ENCODE assay signal across 20 cellular contexts in the genomic region with DNA sequence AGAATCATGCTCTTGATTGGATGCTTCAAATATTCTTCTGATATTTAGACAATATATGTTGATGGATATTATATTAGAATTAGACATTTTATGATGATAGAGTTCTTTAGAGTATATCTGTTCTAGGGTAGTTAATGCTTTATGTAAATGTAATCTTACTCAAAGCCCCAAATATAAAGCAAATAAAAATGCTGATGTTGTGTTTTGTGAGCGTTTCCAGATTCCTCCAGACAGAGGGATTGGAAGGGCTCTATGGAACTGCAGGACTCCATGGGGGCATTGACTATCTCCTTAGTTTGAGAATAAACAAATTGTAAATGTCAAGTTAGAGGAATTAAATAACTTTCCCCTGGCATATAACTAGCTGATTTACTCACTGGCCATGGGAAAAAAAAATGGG.
DNase-seq lines count a peak whose midpoint lies in the region; ATAC-seq, FAIRE-seq and TF ChIP-seq lines count a peak whose summit lies in the region.
"Had no signal": no experiment of that assay in that cellular context is flagged by ENCODE, and none has a peak within 500 bp of the region (broad histone marks: within the 10 kb centered on the region; RNA-seq: fewer than 3 reads in every experiment).

No MANE protein-coding gene starts in this region.

- no peak overlapping the region for H2BK5ac ChIP-seq in IMR-90 (ENCODE audit: low read depth, low read length, poor library complexity, severe bottlenecking)

- BruUV-seq in IMR-90 (replicated peaks; lab: Mats Ljungman, UMichigan) (no TSS peak), K562 (replicated peaks; lab: Mats Ljungman, UMichigan) (no TSS peak)

- intact Hi-C loops in IMR-90 (cut with micrococcal nuclease) = no loop called here
- intact Hi-C loops in K562 (cut with micrococcal nuclease) = no loop called here

- TF ChIP-seq CTCF in A549 (IDR thresholded peaks at IDR 0.05) (no peak), IMR-90 (conservative IDR thresholded peaks at IDR 0.05; ENCODE audit: low read depth, low read length) (no peak), K562 (IDR thresholded peaks at IDR 0.05 in 2 of 3, conservative IDR thresholded peaks at IDR 0.05 in 1 of 3; ENCODE audit: insufficient read depth in 2 of 3, low read depth in 1 of 3, low read length in 3 of 3) (no peak)

- CTCF ChIA-PET in A549 (lab: Yijun Ruan, JAX) (interaction anchor here (0.7 kb wide), 1 partner anchor 30 kb away, joined by 4 read pairs; no protein-coding TSS in a partner anchor), IMR-90 (lab: Yijun Ruan, JAX) (no interaction called here), K562 (lab: Yijun Ruan, JAX; ENCODE audit: low intra/inter-chr PET ratio) (no interaction called here)

- FAIRE-seq in A549 (lab: Jason Lieb, UNC) (no peak), K562 (lab: Jason Lieb, UNC) (no peak)
- FAIRE-seq: A204.1, D721Med, G401.6, GM12891, GM19239 had no signal

- no peak overlapping the region for H2AFZ ChIP-seq in IMR-90 (replicated peaks; ENCODE audit: low read length, poor library complexity)
- H2AFZ ChIP-seq in K562 (ENCODE audit: low read depth, low read length) = no peak overlapping the region
- H2AFZ ChIP-seq in GM23248 = no peak overlapping the region

- H3K56ac ChIP-seq in IMR-90 (ENCODE audit: extremely low read depth, insufficient read depth, low read length) = no peak overlapping the region

- WGBS in A549 (ENCODE audit: missing lambda C conversion rate) = 0% methylated on average over 1 of the region's 1 CpG
- no CpG with 5 or more reads among the region's 1 CpG for whole genome bisulfite sequencing in IMR-90 (ENCODE audit: extremely low coverage in 2 of 2, insufficient read length in 1 of 2), 2 experiments
- WGBS in K562 (ENCODE audit: insufficient coverage, low coverage, missing lambda C conversion rate) = 0% methylated on average over 1 of the region's 1 CpG
- 5 to 20% methylated on average over 1 of the region's 1 CpG for WGBS in GM23248 (ENCODE audit: low coverage in 1 of 2, low lambda C conversion rate in 2 of 2, missing lambda C conversion rate in 2 of 2), 2 experiments

- H3K9me2 ChIP-seq in GM23248 (ENCODE audit: insufficient read depth) = no peaks in the 10 kb centered on the region

- H3K27me3 ChIP-seq in IMR-90 (ENCODE audit: control insufficient read depth, insufficient read depth, low read length) = no peaks in the 10 kb centered on the region
- H3K27me3 ChIP-seq in K562 (ENCODE audit: control insufficient read depth in 2 of 2, insufficient read depth in 2 of 2, low read length in 2 of 2) = no peaks in the 10 kb centered on the region
- no peaks in the 10 kb centered on the region for H3K27me3 ChIP-seq in GM23248 (replicated peaks; ENCODE audit: insufficient read depth)
- H3K27me3 ChIP-seq: BLaER1 treated with 17β-estradiol and CSF1 and Interleukin-3, amounts not matched to agents 10 nM and 100 nM had no signal

- H4K8ac ChIP-seq in IMR-90 (ENCODE audit: low read depth in 2 of 2, low read length in 2 of 2) = no peak overlapping the region

- H3K9me1 ChIP-seq in IMR-90 (ENCODE audit: insufficient read depth, low read length) (no peaks in the 10 kb centered on the region), K562 (ENCODE audit: control insufficient read depth, insufficient read depth, low read length) (no peaks in the 10 kb centered on the region)

- POLR2A ChIA-PET in A549 (lab: Yijun Ruan, JAX) (no interaction called here), IMR-90 (lab: Charles Lee; ENCODE audit: unreplicated experiment) (no interaction called here), K562 (lab: Yijun Ruan, JAX) (no interaction called here)

- in situ Hi-C loops in IMR-90 (cut with MboI; ENCODE audit: low sequenced_read_pairs) (no loop called here), K562 (cut with MboI) (no loop called here), GM23248 (cut with MboI) (no loop called here)

- TF ChIP-seq RAD21 in A549 (conservative IDR thresholded peaks at IDR 0.05 in 1 of 2, IDR thresholded peaks at IDR 0.05 in 1 of 2) = no peak
- TF ChIP-seq RAD21 in IMR-90 (IDR thresholded peaks at IDR 0.05; ENCODE audit: low read length) = no peak
- no peak for TF ChIP-seq RAD21 in K562 (CRISPR knock-in tag; conservative IDR thresholded peaks at IDR 0.05 in 1 of 2, IDR thresholded peaks at IDR 0.05 in 1 of 2)

- no peak overlapping the region for H3K18ac ChIP-seq in IMR-90 (ENCODE audit: low read depth, low read length)

- no peaks in the 10 kb centered on the region for H3K36me3 ChIP-seq in IMR-90 (ENCODE audit: control insufficient read depth, insufficient read depth, low read length)
- H3K36me3 ChIP-seq in K562 (ENCODE audit: control insufficient read depth, insufficient read depth, low read length) = no peaks in the 10 kb centered on the region
- H3K36me3 ChIP-seq in GM23248 (ENCODE audit: low read depth) = no peaks in the 10 kb centered on the region
- H3K36me3 ChIP-seq: BLaER1 treated with 17β-estradiol and CSF1 and Interleukin-3, amounts not matched to agents 10 nM and 100 nM had no signal

- DNase-seq in A549 (ENCODE audit: low read depth in 1 of 2, low spot score in 1 of 2) (no peak), IMR-90 (no peak), K562 (ENCODE audit: extremely low read depth in 1 of 4, low spot score in 3 of 4) (no peak), GM23248 (no peak)
- no peak for DNase-seq in stimulated activated CD4-positive, alpha-beta T cell treated with anti-CD3 and anti-CD28 coated beads, Interleukin-1b, Interleukin-23, amount 100 ng/mL, for 48 hours
- DNase-seq: 8988T; AML-193; Caco-2; Calu3; CD4-positive, alpha-beta T cell; CD8-positive, alpha-beta T cell; DMS79 treated with DMSO at 0.1 percent for 48 hours; GF-D8 had no signal

- TF ChIP-seq EP300 in A549 (IDR thresholded peaks at IDR 0.05) (no peak), K562 (IDR thresholded peaks at IDR 0.05; ENCODE audit: low read length) (no peak)

- no peaks in the 10 kb centered on the region for H3F3A ChIP-seq in GM23248 (ENCODE audit: insufficient read depth)

- H3K4me3 ChIP-seq in A549 (no peak overlapping the region), IMR-90 (ENCODE audit: insufficient read depth, low read depth, low read length) (no peak overlapping the region), K562 (no peak overlapping the region), GM23248 (no peak overlapping the region)
- H3K4me3 ChIP-seq: BLaER1 treated with 17β-estradiol and CSF1 and Interleukin-3, amounts not matched to agents 10 nM and 100 nM had no signal

- H3K4ac ChIP-seq in IMR-90 (ENCODE audit: low read depth, low read length) = no peak overlapping the region

- dilution Hi-C loops in IMR-90 (cut with HindIII; ENCODE audit: low sequenced_read_pairs, unreplicated experiment) = no loop called here

- no peak overlapping the region for H3K4me2 ChIP-seq in A549
- H3K4me2 ChIP-seq in IMR-90 (ENCODE audit: low read depth, low read length) = no peak overlapping the region
- no peak overlapping the region for H3K4me2 ChIP-seq in K562 (ENCODE audit: insufficient read depth, low read length)
- H3K4me2 ChIP-seq in GM23248 (ENCODE audit: unreplicated experiment) = no peak overlapping the region
- H3K4me2 ChIP-seq: BLaER1 treated with 17β-estradiol and CSF1 and Interleukin-3, amounts not matched to agents 10 nM and 100 nM had no signal

- H4K5ac ChIP-seq in IMR-90 (ENCODE audit: low read depth, low read length) = no peak overlapping the region

- H3K79me1 ChIP-seq in IMR-90 (ENCODE audit: low read depth in 1 of 2, low read length in 2 of 2) = no peaks in the 10 kb centered on the region

- no peak overlapping the region for H2AK5ac ChIP-seq in IMR-90 (ENCODE audit: low read depth, low read length)

- H3K27ac ChIP-seq in A549 (no peak overlapping the region), IMR-90 (ENCODE audit: insufficient read depth, low read length) (no peak overlapping the region), K562 (ENCODE audit: extremely low read depth, low read depth, low read length) (no peak overlapping the region), GM23248 (no peak overlapping the region)
- H3K27ac ChIP-seq: BLaER1 treated with 17β-estradiol and CSF1 and Interleukin-3, amounts not matched to agents 10 nM and 100 nM; C4-2B had no signal

- H3K9me3 ChIP-seq in A549 (no peaks in the 10 kb centered on the region), IMR-90 (ENCODE audit: control insufficient read depth, insufficient read depth, low read length) (0 out of 2 replicates have a peak, but pooled peaks cover 2% of the 10 kb centered on the region), K562 (replicated peaks; ENCODE audit: control insufficient read depth, insufficient read depth, low read depth, low read length) (no peaks in the 10 kb centered on the region; the same call in 1 of the 2 replicates), GM23248 (ENCODE audit: low read depth) (no peaks in the 10 kb centered on the region)
- H3K9me3 ChIP-seq: Caco-2 had no signal

- H3K14ac ChIP-seq in IMR-90 (replicated peaks; ENCODE audit: low read depth, low read length) = no peak overlapping the region

- H4K20me1 ChIP-seq in IMR-90 (ENCODE audit: insufficient read depth, low read length) (no peaks in the 10 kb centered on the region), K562 (replicated peaks; ENCODE audit: control insufficient read depth, insufficient read depth, low read length) (no peaks in the 10 kb centered on the region), GM23248 (ENCODE audit: insufficient read depth) (no peaks in the 10 kb centered on the region)
- H4K20me1 ChIP-seq: BLaER1 treated with 17β-estradiol and CSF1 and Interleukin-3, amounts not matched to agents 10 nM and 100 nM had no signal

- H2BK15ac ChIP-seq in IMR-90 (ENCODE audit: low read depth, low read length) = no peak overlapping the region

- H3K9ac ChIP-seq in IMR-90 (ENCODE audit: low read depth, low read length) (no peak overlapping the region), K562 (ENCODE audit: insufficient read depth in 1 of 2, low read depth in 2 of 2, low read length in 2 of 2) (no peak overlapping the region), GM23248 (no peak overlapping the region)
- H3K9ac ChIP-seq: BLaER1 treated with 17β-estradiol and CSF1 and Interleukin-3, amounts not matched to agents 10 nM and 100 nM had no signal

- no peak overlapping the region for H2BK20ac ChIP-seq in IMR-90 (ENCODE audit: low read depth, low read length)

- H4K91ac ChIP-seq in IMR-90 (ENCODE audit: insufficient read depth, low read depth, low read length) = no peak overlapping the region

- no peak overlapping the region for H2BK120ac ChIP-seq in IMR-90 (ENCODE audit: low read depth, low read length)

- ATAC-seq in A549 (no peak), IMR-90 (ENCODE audit: low read depth) (no peak), K562 (no peak)
- ATAC-seq: CD8-positive, alpha-beta T cell had no signal

- H3K4me1 ChIP-seq in A549 = no peaks in the 10 kb centered on the region
- H3K4me1 ChIP-seq in IMR-90 (ENCODE audit: control insufficient read depth, insufficient read depth, low read length) = no peaks in the 10 kb centered on the region
- H3K4me1 ChIP-seq in K562 (replicated peaks in 1 of 2; ENCODE audit: control insufficient read depth in 2 of 2, insufficient read depth in 2 of 2, low read length in 2 of 2) = no peaks in the 10 kb centered on the region
- H3K4me1 ChIP-seq in GM23248 (ENCODE audit: insufficient read depth) = no peaks in the 10 kb centered on the region
- H3K4me1 ChIP-seq: Caco-2 had no signal

- TF ChIP-seq POLR2A in A549 (IDR thresholded peaks at IDR 0.05; ENCODE audit: low read length) (no peak), IMR-90 (IDR thresholded peaks at IDR 0.05; ENCODE audit: low read depth, low read length) (no peak), K562 (conservative IDR thresholded peaks at IDR 0.05) (no peak)

- H2AK9ac ChIP-seq in IMR-90 (replicated peaks; ENCODE audit: low read depth, low read length, poor library complexity) = no peak overlapping the region

- no peaks in the 10 kb centered on the region for H3K79me2 ChIP-seq in K562 (ENCODE audit: control insufficient read depth, insufficient read depth, low read length)
- H3K79me2 ChIP-seq in GM23248 (ENCODE audit: insufficient read depth) = no peaks in the 10 kb centered on the region

- H3K23ac ChIP-seq in IMR-90 (ENCODE audit: low read depth, low read length) = no peak overlapping the region

Comparison
In these comparisons a context has a peak if more than half of its experiments do, and no peak if none do; other contexts are left out.
1. Of the 35 proteins assayed by ChIP-seq in both K562 and A549: peak only in K562: none; only in A549: none; in both: MAFK; in neither: 34.